In the genomic region with DNA sequence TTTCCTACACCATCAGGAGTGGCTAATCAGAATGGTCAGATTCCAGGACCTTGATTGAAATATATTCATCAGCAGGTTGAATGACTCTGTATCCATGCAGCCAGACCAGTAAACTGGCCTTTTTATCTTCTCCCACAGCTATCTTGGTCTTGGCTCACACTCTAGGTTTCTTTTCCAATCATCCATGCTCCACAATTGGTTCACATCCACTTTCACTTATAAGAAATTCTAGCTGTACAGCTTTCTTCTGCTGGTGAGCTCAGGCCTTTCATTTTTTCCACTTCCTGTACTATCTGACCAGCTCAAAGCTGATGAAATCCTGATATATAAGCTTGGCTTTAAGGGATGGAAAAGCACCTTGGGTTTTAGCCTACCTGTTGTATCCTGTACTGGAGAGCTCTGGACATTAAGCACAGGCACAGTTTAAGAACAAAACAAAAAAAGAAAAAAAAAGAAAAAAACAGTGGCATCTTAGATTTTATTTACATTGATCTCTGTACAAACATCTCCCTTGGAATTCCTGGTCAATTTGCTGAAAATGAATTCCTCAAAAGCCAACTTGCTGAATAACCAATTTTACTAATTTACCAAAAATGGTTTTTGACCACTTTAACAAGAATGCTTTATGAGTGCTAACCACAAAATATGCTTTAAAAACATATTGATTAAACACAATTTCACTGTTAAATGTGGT, we compare ENCODE assay signal across 11 cellular contexts.
DNase-seq lines count a peak whose midpoint lies in the region; ATAC-seq, FAIRE-seq and TF ChIP-seq lines count a peak whose summit lies in the region.
"Had no signal": no experiment of that assay in that cellular context is flagged by ENCODE, and none has a peak within 500 bp of the region (broad histone marks: within the 10 kb centered on the region; RNA-seq: fewer than 3 reads in every experiment).

No MANE protein-coding gene starts in this region.

- in situ Hi-C loops in astrocyte of the spinal cord (cut with HindIII; ENCODE audit: low sequenced_read_pairs) = no loop called here

- H3K4me1 Mint-ChIP-seq in HFFc6 (ENCODE audit: low read depth) = peaks cover 57% of the 10 kb centered on the region

- H3K4me3 ChIP-seq in astrocyte of the spinal cord (ENCODE audit: low read depth, low read length) (no peak overlapping the region), left lung (no peak overlapping the region)

- peak overlapping the region; percentile 61 for H3K4me3 Mint-ChIP-seq in HFFc6
- H3K4me3 Mint-ChIP-seq: CD8-positive, alpha-beta T cell had no signal

- DNase-seq in HFFc6 (peak; percentile 37), astrocyte of the spinal cord (ENCODE audit: low read depth, low spot score) (peak; percentile 77), left lung (no peak), NCI-H2227 treated with DMSO at 0.1 percent for 48 hours (lab: John Stamatoyannopoulos, UW) (no peak), NCI-H524 (lab: John Stamatoyannopoulos, UW) (no peak)
- DNase-seq: CD8-positive, alpha-beta T cell; effector CD4-positive, alpha-beta T cell; NCI-H1048 had no signal

- peak overlapping the region; percentile 85 for H3K27ac Mint-ChIP-seq in HFFc6
- H3K27ac Mint-ChIP-seq: CD8-positive, alpha-beta T cell had no signal

- no peaks in the 10 kb centered on the region for H3K4me1 ChIP-seq in left lung

- no peaks in the 10 kb centered on the region for H3K27me3 ChIP-seq in left lung

- intact Hi-C loops in left lung (cut with DNase I) = no loop called here

- no peaks in the 10 kb centered on the region for H3K27me3 Mint-ChIP-seq in HFFc6 (ENCODE audit: insufficient read depth)

- H3K27ac ChIP-seq in left lung = peak overlapping the region; percentile 17 to 25

- H3K36me3 Mint-ChIP-seq in HFFc6 (ENCODE audit: low read depth) = peaks cover 33% of the 10 kb centered on the region

- no peaks in the 10 kb centered on the region for H3K9me3 ChIP-seq in left lung

- peak; percentile 41 for ATAC-seq in left lung
- no peak for ATAC-seq in GM18873 (IDR thresholded peaks at IDR 0.05; ENCODE audit: low FRiP score, unreplicated experiment)
- no peak for ATAC-seq in GM21717 (IDR thresholded peaks at IDR 0.05; ENCODE audit: unreplicated experiment)
- ATAC-seq: CD8-positive, alpha-beta T cell had no signal

- H3K36me3 ChIP-seq in left lung = peaks cover 3 to 85% of the 10 kb centered on the region in 2 donors

- no peaks in the 10 kb centered on the region for H3K9me3 Mint-ChIP-seq in HFFc6
- H3K9me3 Mint-ChIP-seq: CD8-positive, alpha-beta T cell had no signal

- TF ChIP-seq CTCF in HFFc6 (IDR thresholded peaks at IDR 0.05) (no peak), astrocyte of the spinal cord (IDR thresholded peaks at IDR 0.05; ENCODE audit: low read depth, low read length) (no peak), left lung (IDR thresholded peaks at IDR 0.05) (no peak)

- peak; percentile 64 for FAIRE-seq in A204.1 (lab: Jason Lieb, UNC)

Comparison
In these comparisons a context has a peak if more than half of its experiments do, and no peak if none do; other contexts are left out.
1. DNase-seq: peak in HFFc6 (single experiment) and astrocyte of the spinal cord (single experiment); none in left lung (0 of 2), NCI-H2227 treated with DMSO at 0.1 percent for 48 hours (single experiment) and NCI-H524 (0 of 2).